ENCODE assay signal across 8 cellular contexts in genomic region chr2:54176577-54176976, GRCh38.
DNase-seq lines count a peak whose midpoint lies in the region; ATAC-seq, FAIRE-seq and TF ChIP-seq lines count a peak whose summit lies in the region.

No MANE protein-coding gene starts in this region.

- H3K9me3 ChIP-seq in A549: no peaks in the 10 kb centered on the region

- in situ Hi-C loops in GM13977 (cut with MboI; ENCODE audit: low pct_unique_long_range_greater_than_20kb, low sequenced_read_pairs, unreplicated experiment): no loop called here

- H3K4me3 Mint-ChIP-seq in naive thymus-derived CD8-positive, alpha-beta T cell: no peak overlapping the region

- peaks cover 4 to 18% (median 12%) of the 10 kb centered on the region in 3 donors for H3K36me3 Mint-ChIP-seq in naive thymus-derived CD8-positive, alpha-beta T cell

- POLR2A ChIA-PET in A549 (lab: Yijun Ruan, JAX): no interaction called here
- POLR2A ChIA-PET in naive thymus-derived CD8-positive, alpha-beta T cell (lab: Charles Lee): no interaction called here

- no peak for TF ChIP-seq EP300 in A549 (IDR thresholded peaks at IDR 0.05)

- ATAC-seq in A549 (peak; percentile 90 to 91), GM18858 (IDR thresholded peaks at IDR 0.05; ENCODE audit: unreplicated experiment) (no peak)
- no peak for ATAC-seq in naive thymus-derived CD8-positive, alpha-beta T cell

- TF ChIP-seq POLR2A in A549 (IDR thresholded peaks at IDR 0.05; ENCODE audit: low read length): no peak

- CTCF ChIA-PET in A549 (lab: Yijun Ruan, JAX): interaction anchor here (0.6 to 3.2 kb wide), 20 partner anchors 9 to 877 kb away, joined by 3 to 16 read pairs (median 4); no protein-coding TSS in a partner anchor

- H3K9me3 Mint-ChIP-seq in naive thymus-derived CD8-positive, alpha-beta T cell: peaks cover 0 to 1% (median 0%) of the 10 kb centered on the region in 9 donors

- DNase-seq in A549 (ENCODE audit: low read depth in 1 of 2, low spot score in 1 of 2) (peak in 1 of 2 experiments; percentile 42), GM13977 (ENCODE audit: low spot score) (peak; percentile 10), RPMI8226 (peak; percentile 3), fibroblast of the conjunctiva (ENCODE audit: low read depth) (peak; percentile 42), pons (ENCODE audit: low spot score) (peak; percentile 65), NCI-H2029 treated with DMSO at 0.1 percent for 48 hours (lab: John Stamatoyannopoulos, UW) (no peak)
- DNase-seq in naive thymus-derived CD8-positive, alpha-beta T cell: no peak

- 7% methylated on average over 2 of the region's 2 CpGs for whole genome bisulfite sequencing in A549 (ENCODE audit: missing lambda C conversion rate)

- peak; percentile 63 to 72 for TF ChIP-seq RAD21 in A549 (conservative IDR thresholded peaks at IDR 0.05 in 1 of 2, IDR thresholded peaks at IDR 0.05 in 1 of 2)

- H3K4me2 ChIP-seq in A549: no peak overlapping the region

- no peaks in the 10 kb centered on the region for H3K27me3 Mint-ChIP-seq in naive thymus-derived CD8-positive, alpha-beta T cell

- H3K27ac Mint-ChIP-seq in naive thymus-derived CD8-positive, alpha-beta T cell: no peak overlapping the region

- no peak for FAIRE-seq in A549 (lab: Jason Lieb, UNC)

- H3K4me3 ChIP-seq in A549: no peak overlapping the region

- peak; percentile 41 for TF ChIP-seq CTCF in A549 (IDR thresholded peaks at IDR 0.05)
- TF ChIP-seq CTCF in GM13977 (IDR thresholded peaks at IDR 0.05; ENCODE audit: extremely low read depth, insufficient read depth, missing control alignments): peak; percentile 36

- H3K4me1 ChIP-seq in A549: no peaks in the 10 kb centered on the region

- peaks cover 0 to 3% (median 0%) of the 10 kb centered on the region in 4 donors for H3K4me1 Mint-ChIP-seq in naive thymus-derived CD8-positive, alpha-beta T cell

- H3K27ac ChIP-seq in A549: no peak overlapping the region

TF ChIP-seq in A549, 52 proteins besides CTCF, POLR2A, EP300 and RAD21:
- TF ChIP-seq ATOH8 (CRISPR knock-in tag; IDR thresholded peaks at IDR 0.05; ENCODE audit: low read depth): no peak
- TF ChIP-seq FOSL2 (IDR thresholded peaks at IDR 0.05): no peak
- no peak for TF ChIP-seq FOSL2 (CRISPR knock-in tag; IDR thresholded peaks at IDR 0.05)
- TF ChIP-seq SMC3 (IDR thresholded peaks at IDR 0.05): peak; percentile 34; the same call in 2 of the 3 replicates
- no peak for TF ChIP-seq HOXB5 (CRISPR knock-in tag; IDR thresholded peaks at IDR 0.05)
- no peak for TF ChIP-seq USF2 (IDR thresholded peaks at IDR 0.05)
- no peak for TF ChIP-seq RNF2 (IDR thresholded peaks at IDR 0.05; ENCODE audit: borderline replicate concordance, low read depth)

Comparison
In these comparisons a context has a peak if more than half of its experiments do, and no peak if none do; other contexts are left out.
1. ATAC-seq: peak in A549 (2 of 2); none in naive thymus-derived CD8-positive, alpha-beta T cell (0 of 2) and GM18858 (single experiment).
2. DNase-seq: peak in GM13977 (single experiment), RPMI8226 (single experiment), fibroblast of the conjunctiva (single experiment) and pons (single experiment); none in naive thymus-derived CD8-positive, alpha-beta T cell (0 of 10) and NCI-H2029 treated with DMSO at 0.1 percent for 48 hours (single experiment).